ENCODE assay signal across 8 cellular contexts in the genomic region with DNA sequence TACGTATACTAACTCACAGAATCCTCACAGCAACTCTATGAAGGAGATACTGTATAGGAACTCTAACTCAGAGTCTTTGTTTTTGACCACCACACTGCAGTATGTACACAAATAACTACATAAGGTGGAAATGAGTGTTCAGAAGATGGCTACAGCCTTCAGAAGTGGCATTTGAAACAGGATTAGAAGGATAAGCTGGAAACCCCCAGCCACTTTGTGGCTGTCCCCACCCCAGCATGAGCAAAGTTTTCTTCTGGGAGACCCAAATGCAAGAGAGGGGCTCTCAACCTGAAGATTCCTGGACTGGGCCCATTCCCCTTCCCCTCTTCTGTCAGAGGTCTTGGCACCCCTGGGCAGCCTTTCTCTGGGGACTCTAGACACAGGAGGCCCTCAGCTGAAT. TPM values are rescaled to one million over a fixed set of nuclear protein-coding genes. Genes with fewer than 3 reads are reported as not detected.
A peak's percentile ranks its signal among the peaks of the same experiment; 100 is the strongest.
DNase-seq lines count a peak whose midpoint lies in the region; ATAC-seq and TF ChIP-seq lines count a peak whose summit lies in the region.

No MANE protein-coding gene starts in this region.

- CTCF ChIA-PET in AG04450 (lab: Charles Lee), result interaction anchor here (0.5 to 2.3 kb wide), 6 partner anchors 8 to 69 kb away, joined by 3 to 8 read pairs (median 3); no protein-coding TSS in a partner anchor

- H3K27ac Mint-ChIP-seq in neural crest cell (ENCODE audit: unreplicated experiment), result no peak overlapping the region

- H3K4me3 Mint-ChIP-seq in neural crest cell, result peak overlapping the region; percentile 84

- peaks cover 76% of the 10 kb centered on the region for H3K4me1 ChIP-seq in Loucy (ENCODE audit: insufficient read depth, low read length, poor library complexity, severe bottlenecking)

- H3K4me3 ChIP-seq in AG04450 (ENCODE audit: low read depth, low read length) (peak overlapping the region; percentile 91), Loucy (ENCODE audit: low read length, poor library complexity, severe bottlenecking) (peak overlapping the region; percentile 82), cardiac fibroblast (replicated peaks in 1 of 2; ENCODE audit: low read depth in 2 of 2, low read length in 2 of 2) (peak overlapping the region; percentile 7 to 82)

- ATAC-seq in HG02870 (IDR thresholded peaks at IDR 0.05; ENCODE audit: unreplicated experiment) (no peak), HG03571 (IDR thresholded peaks at IDR 0.05; ENCODE audit: unreplicated experiment) (no peak)

- H4K20me1 ChIP-seq in Loucy (ENCODE audit: insufficient read depth, low read length, poor library complexity, severe bottlenecking), result peaks cover 51% of the 10 kb centered on the region

- no peak for DNase-seq in AG04450 (ENCODE audit: low read depth, low spot score)
- no peak for DNase-seq in cardiac fibroblast (ENCODE audit: low read depth in 2 of 2)
- DNase-seq in neural crest cell (ENCODE audit: low read depth, low spot score), result no peak
- no peak for DNase-seq in medulla oblongata (ENCODE audit: extremely low spot score)
- DNase-seq in NCI-H2171 (lab: John Stamatoyannopoulos, UW), result no peak

- H3K4me1 Mint-ChIP-seq in neural crest cell, result peaks cover 75% of the 10 kb centered on the region

- H3K27ac ChIP-seq in AG04450 (ENCODE audit: low read depth, low read length), result no peak overlapping the region

- peaks cover 95% of the 10 kb centered on the region for H3K79me2 ChIP-seq in Loucy (ENCODE audit: insufficient read depth, low read length)

- POLR2A ChIA-PET in AG04450 (lab: Yijun Ruan, JAX), result interaction anchor here (1.7 kb wide), 1 partner anchor 33 kb away, joined by 4 read pairs; no protein-coding TSS in a partner anchor

- H3K27me3 ChIP-seq in AG04450 (ENCODE audit: control insufficient read depth, insufficient read depth, low read length), result no peaks in the 10 kb centered on the region
- H3K27me3 ChIP-seq in Loucy (ENCODE audit: insufficient read depth, low read length, poor library complexity, severe bottlenecking), result no peaks in the 10 kb centered on the region

- TF ChIP-seq CTCF in AG04450 (IDR thresholded peaks at IDR 0.05; ENCODE audit: low read depth, low read length), result no peak
- TF ChIP-seq CTCF in Loucy (conservative IDR thresholded peaks at IDR 0.05; ENCODE audit: low read length), result no peak
- no peak for TF ChIP-seq CTCF in cardiac fibroblast (IDR thresholded peaks at IDR 0.05; ENCODE audit: low read depth, low read length)
- no peak for TF ChIP-seq CTCF in neural crest cell (conservative IDR thresholded peaks at IDR 0.05)

- H3K9ac ChIP-seq in Loucy (ENCODE audit: low read depth, low read length, poor library complexity, severe bottlenecking), result peak overlapping the region; percentile 92

- H3K4me2 ChIP-seq in Loucy (ENCODE audit: low read depth, low read length, poor library complexity, severe bottlenecking), result peak overlapping the region; percentile 99

- H3K36me3 ChIP-seq in Loucy (ENCODE audit: insufficient read depth, low read length), result no peaks in the 10 kb centered on the region

- H3K9me3 Mint-ChIP-seq in neural crest cell, result no peaks in the 10 kb centered on the region

- peaks cover 20% of the 10 kb centered on the region for H3F3A ChIP-seq in Loucy (ENCODE audit: low read depth)

- H3K27me3 Mint-ChIP-seq in neural crest cell (ENCODE audit: low read depth), result peaks cover 2% of the 10 kb centered on the region

- no peak overlapping the region for H2AFZ ChIP-seq in Loucy (ENCODE audit: low read length)

- H3K9me2 ChIP-seq in Loucy (replicated peaks; ENCODE audit: low read depth, low read length), result no peaks in the 10 kb centered on the region

- H3K9me3 ChIP-seq in AG04450 (ENCODE audit: control insufficient read depth, insufficient read depth, low read length) (no peaks in the 10 kb centered on the region; the same call in 1 of the 2 replicates), Loucy (ENCODE audit: insufficient read depth, low read depth, low read length) (no peaks in the 10 kb centered on the region)

- H3K36me3 Mint-ChIP-seq in neural crest cell (ENCODE audit: low read depth), result no peaks in the 10 kb centered on the region

RNA-seq across cellular contexts. Expression of a gene that starts 43.2 kb away (rescaled TPM):
- polyA plus RNA-seq in AG04450 (2011; rRNA removed), result 21.3 and 21.5 TPM in 2 replicates
- polyA minus RNA-seq in AG04450 (2011; rRNA and poly(A)+ RNA removed), result 10.9 and 12.6 TPM in 2 replicates
- total RNA-seq in neural crest cell, result 94.4 and 97.4 TPM in 2 replicates
